Comparison of ENCODE assay signal across 8 cellular contexts in the genomic region with DNA sequence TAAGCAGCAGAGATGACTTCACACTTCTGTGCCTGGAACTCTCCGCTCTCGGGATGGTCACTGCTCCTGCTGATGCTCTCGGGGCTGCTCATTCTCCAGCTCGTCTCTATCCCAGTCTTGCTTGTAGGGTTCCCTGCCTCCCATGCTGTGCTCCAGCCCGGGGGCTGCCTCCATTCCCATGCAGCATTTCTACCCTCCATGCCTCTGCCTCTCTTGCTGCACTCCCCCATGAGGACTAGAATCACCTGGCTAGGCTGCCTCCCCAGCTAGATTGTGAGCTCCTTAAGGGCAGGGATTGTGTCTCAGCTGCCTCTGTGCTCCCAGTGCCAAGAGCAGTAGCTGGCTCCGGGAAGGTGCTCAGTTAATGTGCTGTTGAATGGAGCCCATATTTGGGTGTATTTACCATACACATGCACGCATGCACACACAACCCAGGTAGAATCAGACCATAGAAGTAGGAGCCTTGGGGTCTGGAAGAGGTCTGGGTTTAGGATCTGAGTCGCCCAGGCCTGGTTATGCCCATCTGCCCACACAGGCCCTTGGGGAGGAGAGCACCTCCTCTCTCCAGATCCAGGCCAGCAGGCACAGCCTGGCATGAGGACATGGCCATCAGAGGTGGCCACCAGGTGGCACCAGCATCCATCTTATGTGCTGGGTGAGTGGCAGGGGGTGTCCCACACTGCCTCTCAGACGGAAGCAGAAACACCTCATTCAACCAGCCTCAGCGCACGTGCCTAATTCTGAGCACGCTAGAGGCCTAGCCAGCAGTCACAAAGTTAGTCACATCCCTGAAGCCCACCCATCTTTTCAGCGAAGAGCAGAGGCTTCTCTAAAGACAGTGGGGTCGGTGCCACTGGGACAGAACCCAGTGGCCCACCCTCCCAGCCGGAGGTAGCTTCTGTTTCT. TPM values are rescaled to one million over a fixed set of nuclear protein-coding genes. Genes with fewer than 3 reads are reported as not detected.
DNase-seq lines count a peak whose midpoint lies in the region; ATAC-seq and TF ChIP-seq lines count a peak whose summit lies in the region.

No MANE protein-coding gene starts in this region.

- H3K27ac ChIP-seq in left lung = no peak overlapping the region

- H3K27me3 ChIP-seq in left lung = no peaks in the 10 kb centered on the region

- TF ChIP-seq CTCF in AG04449 (IDR thresholded peaks at IDR 0.05; ENCODE audit: insufficient read depth, low read length, missing control alignments) (peak; percentile 95), left lung (IDR thresholded peaks at IDR 0.05) (peak; percentile 72 to 95)

- CTCF ChIA-PET in AG04449 (lab: Yijun Ruan, JAX) = interaction anchor here (0.8 to 20.8 kb wide), 22 partner anchors 8 to 524 kb away, joined by 3 to 222 read pairs (median 6); partner anchors contain the start of genes ABHD15, ANKRD13B, CORO6 and GIT1

- no peak for DNase-seq in AG04449 (ENCODE audit: low read depth, low spot score)
- DNase-seq in NCI-H510A (lab: John Stamatoyannopoulos, UW) = peak; percentile 65
- DNase-seq in activated CD4-positive, alpha-beta T cell treated with anti-CD3 and anti-CD28 coated beads for 4 hours = peak; percentile 87 to 90
- peak; percentile 94 for DNase-seq in cerebellum (ENCODE audit: low spot score)
- DNase-seq in left lung = peak; percentile 82 to 96
- DNase-seq in stimulated activated CD8-positive, alpha-beta memory T cell treated with anti-CD3 and anti-CD28 coated beads, Interleukin-12 subunit alpha, Interleukin-12 subunit beta, amount 100 ng/mL, for 1 hour (ENCODE audit: low read depth) = peak; percentile 81

- intact Hi-C loops in left lung (cut with DNase I) = no loop called here

- peaks cover 4 to 28% of the 10 kb centered on the region in 2 donors for H3K4me1 ChIP-seq in left lung

- ATAC-seq in GM18517 (IDR thresholded peaks at IDR 0.05; ENCODE audit: unreplicated experiment) (peak; percentile 73), HG03139 (IDR thresholded peaks at IDR 0.05; ENCODE audit: unreplicated experiment) (peak; percentile 81), left lung (peak; percentile 93)

- H3K4me3 ChIP-seq in AG04449 (ENCODE audit: low read depth, low read length) (no peak overlapping the region), left lung (no peak overlapping the region)

- POLR2A ChIA-PET in AG04449 (lab: Yijun Ruan, JAX) = interaction anchor here (1.5 kb wide), 1 partner anchor 11 kb away, joined by 4 read pairs; the partner anchor contains the start of gene TP53I13

- no peaks in the 10 kb centered on the region for H3K9me3 ChIP-seq in left lung

- H3K36me3 ChIP-seq in left lung = peaks cover 0 to 73% of the 10 kb centered on the region in 2 donors

RNA-seq across cellular contexts. Expression of gene GIT1, which starts 9.3 kb away (rescaled TPM):
- 35.7 TPM for total RNA-seq in cerebellum
- total RNA-seq in left lung = 10 to 100 TPM; 40.3 to 48.3 TPM

RNA-seq across cellular contexts. Expression of gene TP53I13, which starts 11.6 kb away (rescaled TPM):
- total RNA-seq in cerebellum (11.7 TPM), left lung (10 to 100 TPM; 53.3 to 58.5 TPM)

RNA-seq across cellular contexts. Expression of gene ANKRD13B, which starts 12.8 kb away (rescaled TPM):
- total RNA-seq in cerebellum (28.6 TPM), left lung (10 to 100 TPM in 1 of 2 donors, 1 to 10 TPM in 1; 8.8 to 10.2 TPM)

RNA-seq across cellular contexts. Expression of gene ABHD15, which starts 13.3 kb away (rescaled TPM):
- 1.8 TPM for total RNA-seq in cerebellum
- total RNA-seq in left lung = 10 to 100 TPM; 10.9 to 11.3 TPM

RNA-seq across cellular contexts. Expression of gene CORO6, which starts 42.6 kb away (rescaled TPM):
- total RNA-seq in cerebellum (1.3 TPM), left lung (1 to 10 TPM; 3.8 to 3.9 TPM)
